14 cellular contexts compared by ENCODE assay signal in genomic region chr1:209787551-209787950, GRCh38. TPM values are rescaled to one million over a fixed set of nuclear protein-coding genes. Genes with fewer than 3 reads are reported as not detected.
A peak's percentile ranks its signal among the peaks of the same experiment; 100 is the strongest.
DNase-seq lines count a peak whose midpoint lies in the region; ATAC-seq and TF ChIP-seq lines count a peak whose summit lies in the region.
"Had no signal": no experiment of that assay in that cellular context is flagged by ENCODE, and none has a peak within 500 bp of the region (broad histone marks: within the 10 kb centered on the region; RNA-seq: fewer than 3 reads in every experiment).

No MANE protein-coding gene starts in this region.

- no peaks in the 10 kb centered on the region for H3K9me2 ChIP-seq in SK-N-SH

- H3K4me3 ChIP-seq in SK-N-SH (ENCODE audit: low read depth in 2 of 2, low read length in 1 of 2) (no peak overlapping the region), esophagus squamous epithelium (no peak overlapping the region), mucosa of rectum (ENCODE audit: low read length in 2 of 2) (peak overlapping the region in 1 of 2 donors; percentile 21), vagina (no peak overlapping the region), osteoblast (ENCODE audit: insufficient read depth, low read length) (no peak overlapping the region)
- H3K4me3 ChIP-seq: tibial nerve had no signal

- H3K9me3 Mint-ChIP-seq in activated naive CD4-positive, alpha-beta T cell treated with anti-CD3 and anti-CD28 coated beads, Interleukin-2, amount 50 U/mL, for 72 hours: peaks cover 6 to 7% of the 10 kb centered on the region in 2 donors
- H3K9me3 Mint-ChIP-seq in immature natural killer cell: no peaks in the 10 kb centered on the region
- H3K9me3 Mint-ChIP-seq: activated T-helper 1 cell treated with anti-CD3 and anti-CD28 coated beads, Interleukin-12 subunit alpha, Interleukin-12 subunit beta, Interleukin-2, Interleukin-4 antibody, amounts not matched to agents 30 ng/mL and 10 ng/mL and 1 ng/mL, durations not matched to agents 14 hours and 24 hours and 36 hours had no signal

- TF ChIP-seq EP300 in SK-N-SH (IDR thresholded peaks at IDR 0.05; ENCODE audit: borderline replicate concordance in 1 of 2, low read depth in 1 of 2, low read length in 1 of 2): no peak

- peaks cover 10 to 12% (median 11%) of the 10 kb centered on the region in 3 donors for H3K27me3 Mint-ChIP-seq in immature natural killer cell (ENCODE audit: low read depth in 3 of 3)

- POLR2A ChIA-PET in SK-N-SH (lab: Yijun Ruan, JAX): interaction anchor here (1.5 kb wide), 1 partner anchor 14 kb away, joined by 4 read pairs; no protein-coding TSS in a partner anchor

- peaks cover 18% of the 10 kb centered on the region for H3K79me2 ChIP-seq in SK-N-SH (ENCODE audit: insufficient read depth)
- peaks cover 14% of the 10 kb centered on the region for H3K79me2 ChIP-seq in osteoblast (ENCODE audit: insufficient read depth, low read length)

- peaks cover 27 to 30% of the 10 kb centered on the region in 2 donors for H3K4me1 Mint-ChIP-seq in immature natural killer cell

- intact Hi-C loops in esophagus squamous epithelium (cut with DNase I): no loop called here
- intact Hi-C loops in vagina (cut with DNase I): no loop called here

- H3K27ac ChIP-seq in SK-N-SH (ENCODE audit: low read depth in 2 of 2, low read length in 1 of 2) (peak overlapping the region in 1 of 2 experiments; percentile 74; a peak in 2 of 4 replicates), esophagus squamous epithelium (peak overlapping the region; percentile 80 to 94 (median 89)), mucosa of rectum (ENCODE audit: low read depth in 2 of 2, low read length in 2 of 2) (peak overlapping the region; percentile 79 to 82), vagina (peak overlapping the region; percentile 33), osteoblast (ENCODE audit: low read depth, low read length) (no peak overlapping the region)

- H3K9ac ChIP-seq in SK-N-SH (peak overlapping the region; percentile 32), mucosa of rectum (ENCODE audit: low read depth in 1 of 2, low read length in 2 of 2) (peak overlapping the region in 1 of 2 donors; percentile 44)

- H4K20me1 ChIP-seq in SK-N-SH (ENCODE audit: insufficient read depth) (no peaks in the 10 kb centered on the region), osteoblast (ENCODE audit: insufficient read depth, low read length) (no peaks in the 10 kb centered on the region)

- 23% methylated on average over 2 of the region's 2 CpGs for WGBS in SK-N-SH (ENCODE audit: low lambda C conversion rate)
- 31 to 39% methylated on average over 2 of the region's 2 CpGs for WGBS in esophagus squamous epithelium, 2 donors

- peaks cover 22 to 23% of the 10 kb centered on the region in 2 donors for H3K36me3 Mint-ChIP-seq in activated naive CD4-positive, alpha-beta T cell treated with anti-CD3 and anti-CD28 coated beads, Interleukin-2, amount 50 U/mL, for 72 hours
- peaks cover 22 to 42% (median 39%) of the 10 kb centered on the region in 3 donors for H3K36me3 Mint-ChIP-seq in immature natural killer cell

- no peak for TF ChIP-seq POLR2A in esophagus squamous epithelium (IDR thresholded peaks at IDR 0.05)
- TF ChIP-seq POLR2A in vagina (IDR thresholded peaks at IDR 0.05): no peak

- no peak for TF ChIP-seq CTCF in SK-N-SH (IDR thresholded peaks at IDR 0.05)
- no peak for TF ChIP-seq CTCF in esophagus squamous epithelium (IDR thresholded peaks at IDR 0.05)
- TF ChIP-seq CTCF in vagina (IDR thresholded peaks at IDR 0.05): no peak
- TF ChIP-seq CTCF in osteoblast (IDR thresholded peaks at IDR 0.05; ENCODE audit: extremely low read depth, low read depth, low read length): no peak

- H2AFZ ChIP-seq in SK-N-SH (ENCODE audit: low read depth) (peak overlapping the region; percentile 48; the same call in 1 of the 2 replicates), osteoblast (ENCODE audit: low read length) (no peak overlapping the region)

- CTCF ChIA-PET in SK-N-SH (lab: Yijun Ruan, JAX): interaction anchor here (1.4 to 1.8 kb wide), 2 partner anchors 10 to 36 kb away, joined by 3 to 4 read pairs; no protein-coding TSS in a partner anchor

- no peaks in the 10 kb centered on the region for H3K9me3 ChIP-seq in SK-N-SH
- H3K9me3 ChIP-seq in esophagus squamous epithelium: no peaks in the 10 kb centered on the region
- H3K9me3 ChIP-seq in mucosa of rectum (ENCODE audit: control insufficient read depth in 2 of 2, low read length in 2 of 2): no peaks in the 10 kb centered on the region
- no peaks in the 10 kb centered on the region for H3K9me3 ChIP-seq in vagina
- no peaks in the 10 kb centered on the region for H3K9me3 ChIP-seq in osteoblast (ENCODE audit: low read depth, low read length)
- H3K9me3 ChIP-seq: tibial nerve had no signal

- H3K4me1 ChIP-seq in SK-N-SH (ENCODE audit: control insufficient read depth in 1 of 2, insufficient read depth in 2 of 2, low read depth in 1 of 2, low read length in 1 of 2) (peaks cover 15 to 18% of the 10 kb centered on the region in 2 experiments; a peak in 3 of 4 replicates), esophagus squamous epithelium (peaks cover 25 to 79% (median 28%) of the 10 kb centered on the region in 3 donors), mucosa of rectum (ENCODE audit: control insufficient read depth in 2 of 2, insufficient read depth in 2 of 2, low read length in 2 of 2) (peaks cover 36 to 63% of the 10 kb centered on the region in 2 donors), vagina (peaks cover 28% of the 10 kb centered on the region), osteoblast (ENCODE audit: insufficient read depth, low read length) (peaks cover 18% of the 10 kb centered on the region)

- DNase-seq in SK-N-SH (no peak), esophagus squamous epithelium (lab: John Stamatoyannopoulos, UW) (no peak), vagina (ENCODE audit: extremely low spot score in 2 of 2) (no peak), osteoblast (ENCODE audit: insufficient read length, low spot score, missing footprints) (no peak), immature natural killer cell (no peak)
- no peak for DNase-seq in activated naive CD4-positive, alpha-beta T cell treated with anti-CD3 and anti-CD28 coated beads, Interleukin-2, amount 50 U/mL, for 72 hours (ENCODE audit: low spot score in 2 of 2)
- DNase-seq: NCI-H1105 treated with DMSO at 0.1 percent for 48 hours, NCI-H748 treated with DMSO at 0.1 percent for 48 hours had no signal

- H3K27ac Mint-ChIP-seq in activated naive CD4-positive, alpha-beta T cell treated with anti-CD3 and anti-CD28 coated beads, Interleukin-2, amount 50 U/mL, for 72 hours: no peak overlapping the region
- H3K27ac Mint-ChIP-seq in immature natural killer cell: peak overlapping the region in 2 of 6 donors; percentile 3 to 69
- H3K27ac Mint-ChIP-seq: activated T-helper 1 cell treated with anti-CD3 and anti-CD28 coated beads, Interleukin-12 subunit alpha, Interleukin-12 subunit beta, Interleukin-2, Interleukin-4 antibody, amounts not matched to agents 30 ng/mL and 10 ng/mL and 1 ng/mL, durations not matched to agents 14 hours and 24 hours and 36 hours had no signal

- ATAC-seq in SK-N-SH treated with all-trans-retinoic acid at 6 μM for 48 hours: no peak
- no peak for ATAC-seq in activated naive CD4-positive, alpha-beta T cell treated with anti-CD3 and anti-CD28 coated beads, Interleukin-2, amount 50 U/mL, for 72 hours
- ATAC-seq: sciatic nerve had no signal

- TF ChIP-seq RAD21 in SK-N-SH (IDR thresholded peaks at IDR 0.05; ENCODE audit: low read length): no peak

- H3K36me3 ChIP-seq in SK-N-SH (replicated peaks in 1 of 2; ENCODE audit: control insufficient read depth in 1 of 2, insufficient read depth in 2 of 2, low read length in 1 of 2) (peaks cover 4 to 5% of the 10 kb centered on the region in 2 experiments), esophagus squamous epithelium (peaks cover 0 to 77% (median 9%) of the 10 kb centered on the region in 3 donors), mucosa of rectum (ENCODE audit: control insufficient read depth in 2 of 2, insufficient read depth in 2 of 2, low read length in 2 of 2) (peaks cover 15 to 29% of the 10 kb centered on the region in 2 donors), vagina (no peaks in the 10 kb centered on the region), osteoblast (ENCODE audit: insufficient read depth, low read length) (no peaks in the 10 kb centered on the region)

- peaks cover 2% of the 10 kb centered on the region for H3F3A ChIP-seq in SK-N-SH (replicated peaks; ENCODE audit: insufficient read depth)

- H3K27me3 ChIP-seq in SK-N-SH (ENCODE audit: insufficient read depth): no peaks in the 10 kb centered on the region
- H3K27me3 ChIP-seq in esophagus squamous epithelium: no peaks in the 10 kb centered on the region
- no peaks in the 10 kb centered on the region for H3K27me3 ChIP-seq in mucosa of rectum (ENCODE audit: control insufficient read depth in 2 of 2, insufficient read depth in 2 of 2, low read length in 2 of 2)
- H3K27me3 ChIP-seq in vagina: no peaks in the 10 kb centered on the region
- peaks cover 18% of the 10 kb centered on the region for H3K27me3 ChIP-seq in osteoblast (ENCODE audit: insufficient read depth, low read length)

- H3K4me2 ChIP-seq in SK-N-SH: peak overlapping the region; percentile 17; the same call in 1 of the 2 replicates
- no peak overlapping the region for H3K4me2 ChIP-seq in osteoblast (ENCODE audit: insufficient read depth, low read length)

- no peak overlapping the region for H3K4me3 Mint-ChIP-seq in immature natural killer cell
- H3K4me3 Mint-ChIP-seq: activated T-helper 1 cell treated with anti-CD3 and anti-CD28 coated beads, Interleukin-12 subunit alpha, Interleukin-12 subunit beta, Interleukin-2, Interleukin-4 antibody, amounts not matched to agents 30 ng/mL and 10 ng/mL and 1 ng/mL, durations not matched to agents 14 hours and 24 hours and 36 hours had no signal

RNA-seq across cellular contexts. Expression of gene C1orf74, which starts 3.2 kb away (rescaled TPM):
- polyA plus RNA-seq in SK-N-SH (2012; rRNA removed) (1.5 and 2.1 TPM in 2 replicates), immature natural killer cell (under 1 TPM in 2 of 3 donors, not detected in 1; 0.18 to 0.84 TPM)
- polyA plus RNA-seq in SK-N-SH (2012; cell fraction: cytosol; rRNA removed): 1.7 and 1.9 TPM in 2 replicates
- polyA plus RNA-seq in SK-N-SH (2012; cell fraction: nucleus; rRNA removed): 1.4 and 2.2 TPM in 2 replicates
- total RNA-seq in esophagus squamous epithelium (1 to 10 TPM; 2.9 to 6.2 (median 4.1) TPM), vagina (2.0 TPM), osteoblast (2.5 and 3.5 TPM in 2 replicates)
- 1 to 10 TPM; 3.5 to 4.9 TPM for total RNA-seq in activated naive CD4-positive, alpha-beta T cell treated with anti-CD3 and anti-CD28 coated beads, Interleukin-2, amount 50 U/mL, for 72 hours

RNA-seq across cellular contexts. Expression of gene IRF6, which starts 18.4 kb away (rescaled TPM):
- polyA plus RNA-seq in SK-N-SH (2012; rRNA removed) (0.94 and 1.6 TPM in 2 replicates), immature natural killer cell (1 to 10 TPM in 2 of 3 donors, not detected in 1; 5.2 TPM)
- polyA plus RNA-seq in SK-N-SH (2012; cell fraction: cytosol; rRNA removed): 0.77 and 1.0 TPM in 2 replicates
- polyA plus RNA-seq in SK-N-SH (2012; cell fraction: nucleus; rRNA removed): 1.6 and 3.0 TPM in 2 replicates
- total RNA-seq in esophagus squamous epithelium (100 to 1,000 TPM in 2 of 4 donors, 10 to 100 TPM in 2; 94.8 to 110 (median 98.6) TPM), vagina (83.5 TPM), osteoblast (under 0.01 and 0.72 TPM in 2 replicates)
- 1 to 10 TPM; 1.0 to 1.8 TPM for total RNA-seq in activated naive CD4-positive, alpha-beta T cell treated with anti-CD3 and anti-CD28 coated beads, Interleukin-2, amount 50 U/mL, for 72 hours

RNA-seq across cellular contexts. Expression of gene TRAF3IP3, which starts 31.7 kb away (rescaled TPM):
- polyA plus RNA-seq in SK-N-SH (2012; rRNA removed) (0.31 and 0.60 TPM in 2 replicates), immature natural killer cell (100 to 1,000 TPM; 232 to 341 (median 287) TPM)
- 0.27 and 0.39 TPM in 2 replicates for polyA plus RNA-seq in SK-N-SH (2012; cell fraction: cytosol; rRNA removed)
- polyA plus RNA-seq in SK-N-SH (2012; cell fraction: nucleus; rRNA removed): 1.0 and 1.1 TPM in 2 replicates
- total RNA-seq in esophagus squamous epithelium (10 to 100 TPM in 1 of 4 donors, 1 to 10 TPM in 3; 1.2 to 10.3 (median 1.9) TPM), vagina (7.1 TPM), osteoblast (not detected in 2 replicates)
- 100 to 1,000 TPM; 108 to 158 TPM for total RNA-seq in activated naive CD4-positive, alpha-beta T cell treated with anti-CD3 and anti-CD28 coated beads, Interleukin-2, amount 50 U/mL, for 72 hours
- total RNA-seq: H1 had no signal
- polyA plus RNA-seq: H1 had no signal

RNA-seq across cellular contexts. Expression of gene UTP25, which starts 40.2 kb away (rescaled TPM):
- polyA plus RNA-seq in SK-N-SH (2012; rRNA removed) (6.3 and 9.3 TPM in 2 replicates), immature natural killer cell (1 to 10 TPM; 2.6 to 3.7 (median 3.2) TPM)
- polyA plus RNA-seq in SK-N-SH (2012; cell fraction: cytosol; rRNA removed): 6.3 and 7.1 TPM in 2 replicates
- 8.9 and 16.0 TPM in 2 replicates for polyA plus RNA-seq in SK-N-SH (2012; cell fraction: nucleus; rRNA removed)
- total RNA-seq in esophagus squamous epithelium (10 to 100 TPM in 1 of 4 donors, 1 to 10 TPM in 3; 3.9 to 13.5 (median 7.8) TPM), vagina (5.9 TPM), osteoblast (22.1 and 24.5 TPM in 2 replicates)
- 10 to 100 TPM; 11.3 to 11.4 TPM for total RNA-seq in activated naive CD4-positive, alpha-beta T cell treated with anti-CD3 and anti-CD28 coated beads, Interleukin-2, amount 50 U/mL, for 72 hours

Comparison
In these comparisons a context has a peak if more than half of its experiments do, and no peak if none do; other contexts are left out.
1. RNA of gene IRF6, which starts 18.4 kb away (total RNA-seq): 94.8 to 110 TPM in esophagus squamous epithelium and 83.5 TPM in vagina (single experiment); 1.0 to 1.8 TPM in activated naive CD4-positive, alpha-beta T cell treated with anti-CD3 and anti-CD28 coated beads, Interleukin-2, amount 50 U/mL, for 72 hours and under 0.01 to 0.72 TPM in osteoblast; every median in the first group is over 10 times any median in the second.
2. RNA of gene TRAF3IP3, which starts 31.7 kb away (total RNA-seq): 108 to 158 TPM in activated naive CD4-positive, alpha-beta T cell treated with anti-CD3 and anti-CD28 coated beads, Interleukin-2, amount 50 U/mL, for 72 hours; 7.1 TPM in vagina (single experiment), 1.2 to 10.3 TPM in esophagus squamous epithelium and not detected in osteoblast; every median in the first group is over 4 times any median in the second.